In genomic region chr14:99262977-99263448, GRCh38 we compare ENCODE assay signal across 12 cellular contexts. TPM values are rescaled to one million over a fixed set of nuclear protein-coding genes. Genes with fewer than 3 reads are reported as not detected.
A peak's percentile ranks its signal among the peaks of the same experiment; 100 is the strongest.
DNase-seq lines count a peak whose midpoint lies in the region; ATAC-seq and TF ChIP-seq lines count a peak whose summit lies in the region.
"Had no signal": no experiment of that assay in that cellular context is flagged by ENCODE, and none has a peak within 500 bp of the region (broad histone marks: within the 10 kb centered on the region; RNA-seq: fewer than 3 reads in every experiment).

No MANE protein-coding gene starts in this region.

- peak overlapping the region; percentile 94 to 99 (median 96) for H3K4me3 Mint-ChIP-seq in CD4-positive, CD25-positive, alpha-beta regulatory T cell

- H3K27ac Mint-ChIP-seq in CD4-positive, CD25-positive, alpha-beta regulatory T cell = peak overlapping the region; percentile 100

- no peaks in the 10 kb centered on the region for H3K9me3 ChIP-seq in CD4-positive, CD25-positive, alpha-beta regulatory T cell (ENCODE audit: control insufficient read depth in 2 of 2, low read length in 2 of 2)
- H3K9me3 ChIP-seq in muscle layer of duodenum (ENCODE audit: control insufficient read depth in 1 of 2, low read length in 2 of 2) (no peaks in the 10 kb centered on the region), sigmoid colon (no peaks in the 10 kb centered on the region)
- H3K9me3 ChIP-seq: SJSA1 had no signal

- H3K9me3 Mint-ChIP-seq in CD4-positive, CD25-positive, alpha-beta regulatory T cell = no peaks in the 10 kb centered on the region

- in situ Hi-C loops in ACHN (cut with HindIII; ENCODE audit: low pct_ligation_motif_present, low pct_unique_long_range_greater_than_20kb, low sequenced_read_pairs) = no loop called here

- H3K4me3 ChIP-seq in CD4-positive, CD25-positive, alpha-beta regulatory T cell (ENCODE audit: low read depth, low read length) = peak overlapping the region; percentile 99
- H3K4me3 ChIP-seq in Jurkat, Clone E6-1 (ENCODE audit: low read length) = peak overlapping the region; percentile 41
- H3K4me3 ChIP-seq in muscle layer of duodenum (ENCODE audit: low read depth in 1 of 2, low read length in 2 of 2) = no peak overlapping the region
- H3K4me3 ChIP-seq in sigmoid colon = no peak overlapping the region
- H3K4me3 ChIP-seq: SJSA1 had no signal

- H3K27me3 ChIP-seq in CD4-positive, CD25-positive, alpha-beta regulatory T cell (ENCODE audit: control insufficient read depth, insufficient read depth, low read length) = no peaks in the 10 kb centered on the region
- H3K27me3 ChIP-seq in muscle layer of duodenum (ENCODE audit: low read depth, low read length) = peaks cover 24% of the 10 kb centered on the region
- peaks cover 4 to 60% (median 25%) of the 10 kb centered on the region in 3 donors for H3K27me3 ChIP-seq in sigmoid colon
- H3K27me3 ChIP-seq: SJSA1 had no signal

- DNase-seq in CD4-positive, CD25-positive, alpha-beta regulatory T cell = peak in 1 of 3 donors; percentile 47
- no peak for DNase-seq in Jurkat, Clone E6-1 (ENCODE audit: low read depth, low spot score)
- no peak for DNase-seq in caudate nucleus (lab: John Stamatoyannopoulos, UW)
- DNase-seq in ACHN = no peak
- no peak for DNase-seq in sigmoid colon
- DNase-seq: hippocampal formation, NCI-H1105 treated with DMSO at 0.1 percent for 48 hours had no signal

- 47 to 79% methylated on average over 11 of the region's 11 CpGs for WGBS in sigmoid colon, 2 donors

- intact Hi-C loops in sigmoid colon (cut with DNase I) = no loop called here

- H3K36me3 ChIP-seq in CD4-positive, CD25-positive, alpha-beta regulatory T cell (ENCODE audit: control insufficient read depth, insufficient read depth, low read length) = peaks cover 11% of the 10 kb centered on the region
- no peaks in the 10 kb centered on the region for H3K36me3 ChIP-seq in muscle layer of duodenum (ENCODE audit: control insufficient read depth in 1 of 2, insufficient read depth in 2 of 2, low read length in 2 of 2)
- no peaks in the 10 kb centered on the region for H3K36me3 ChIP-seq in sigmoid colon
- H3K36me3 ChIP-seq: SJSA1 had no signal

- H3K4me1 Mint-ChIP-seq in CD4-positive, CD25-positive, alpha-beta regulatory T cell = peaks cover 34 to 91% (median 67%) of the 10 kb centered on the region in 4 donors

- H3K36me3 Mint-ChIP-seq in CD4-positive, CD25-positive, alpha-beta regulatory T cell = peaks cover 66% of the 10 kb centered on the region

- ATAC-seq in CD4-positive, CD25-positive, alpha-beta regulatory T cell (ENCODE audit: low read depth in 2 of 2) = no peak
- ATAC-seq in GM21390 (IDR thresholded peaks at IDR 0.05; ENCODE audit: unreplicated experiment) (no peak), HG03342 (IDR thresholded peaks at IDR 0.05; ENCODE audit: unreplicated experiment) (no peak)

- TF ChIP-seq CTCF in sigmoid colon (IDR thresholded peaks at IDR 0.05) = no peak

- peaks cover 98% of the 10 kb centered on the region for H3K4me1 ChIP-seq in CD4-positive, CD25-positive, alpha-beta regulatory T cell (ENCODE audit: control insufficient read depth, insufficient read depth, low read length, poor library complexity, severe bottlenecking)
- H3K4me1 ChIP-seq in muscle layer of duodenum (ENCODE audit: control insufficient read depth in 1 of 2, insufficient read depth in 2 of 2, low read length in 2 of 2) = peaks cover 0 to 9% of the 10 kb centered on the region in 2 donors
- H3K4me1 ChIP-seq in sigmoid colon = peaks cover 0 to 6% (median 1%) of the 10 kb centered on the region in 4 donors

- no peak for TF ChIP-seq EP300 in sigmoid colon (IDR thresholded peaks at IDR 0.05)

- H3K27ac ChIP-seq in CD4-positive, CD25-positive, alpha-beta regulatory T cell (ENCODE audit: insufficient read depth, low read length, poor library complexity, severe bottlenecking) = peak overlapping the region; percentile 99
- H3K27ac ChIP-seq in caudate nucleus (ENCODE audit: low read depth, low read length) = peak overlapping the region; percentile 83
- peak overlapping the region; percentile 36 for H3K27ac ChIP-seq in muscle layer of duodenum (ENCODE audit: low read length)
- H3K27ac ChIP-seq in sigmoid colon = no peak overlapping the region
- H3K27ac ChIP-seq: SJSA1 had no signal

- no peak for TF ChIP-seq POLR2A in sigmoid colon (IDR thresholded peaks at IDR 0.05)

- H3K27me3 Mint-ChIP-seq in CD4-positive, CD25-positive, alpha-beta regulatory T cell = peaks cover 12% of the 10 kb centered on the region

RNA-seq across cellular contexts. Expression of gene BCL11B, which starts 9.0 kb away (rescaled TPM):
- total RNA-seq in CD4-positive, CD25-positive, alpha-beta regulatory T cell = 210 TPM
- polyA plus RNA-seq in CD4-positive, CD25-positive, alpha-beta regulatory T cell = 1 to 10 TPM; 5.3 to 5.7 (median 5.4) TPM
- 10.6 TPM for polyA plus RNA-seq in Jurkat, Clone E6-1 (2012; ENCODE audit: insufficient read depth, insufficient read length)
- under 1 TPM; under 0.01 to 0.28 (median 0.15) TPM for total RNA-seq in sigmoid colon
- polyA plus RNA-seq in sigmoid colon = 1 to 10 TPM in 1 of 3 donors, under 1 TPM in 2; 0.23 to 3.5 (median 0.60) TPM
- polyA plus RNA-seq: BJ had no signal

Comparison
In these comparisons a context has a peak if more than half of its experiments do, and no peak if none do; other contexts are left out.
1. H3K27ac ChIP-seq: peak in CD4-positive, CD25-positive, alpha-beta regulatory T cell (single experiment), caudate nucleus (single experiment) and muscle layer of duodenum (single experiment); none in sigmoid colon (0 of 4).
2. H3K4me3 ChIP-seq: peak in CD4-positive, CD25-positive, alpha-beta regulatory T cell (single experiment) and Jurkat, Clone E6-1 (single experiment); none in muscle layer of duodenum (0 of 2) and sigmoid colon (0 of 4).
3. RNA of gene BCL11B, which starts 9.0 kb away (total RNA-seq): 210 TPM in CD4-positive, CD25-positive, alpha-beta regulatory T cell (single experiment); under 0.01 to 0.28 TPM in sigmoid colon; every median in the first group is over 100 times any median in the second.